Comparison of ENCODE assay signal across 7 cellular contexts in the genomic region with DNA sequence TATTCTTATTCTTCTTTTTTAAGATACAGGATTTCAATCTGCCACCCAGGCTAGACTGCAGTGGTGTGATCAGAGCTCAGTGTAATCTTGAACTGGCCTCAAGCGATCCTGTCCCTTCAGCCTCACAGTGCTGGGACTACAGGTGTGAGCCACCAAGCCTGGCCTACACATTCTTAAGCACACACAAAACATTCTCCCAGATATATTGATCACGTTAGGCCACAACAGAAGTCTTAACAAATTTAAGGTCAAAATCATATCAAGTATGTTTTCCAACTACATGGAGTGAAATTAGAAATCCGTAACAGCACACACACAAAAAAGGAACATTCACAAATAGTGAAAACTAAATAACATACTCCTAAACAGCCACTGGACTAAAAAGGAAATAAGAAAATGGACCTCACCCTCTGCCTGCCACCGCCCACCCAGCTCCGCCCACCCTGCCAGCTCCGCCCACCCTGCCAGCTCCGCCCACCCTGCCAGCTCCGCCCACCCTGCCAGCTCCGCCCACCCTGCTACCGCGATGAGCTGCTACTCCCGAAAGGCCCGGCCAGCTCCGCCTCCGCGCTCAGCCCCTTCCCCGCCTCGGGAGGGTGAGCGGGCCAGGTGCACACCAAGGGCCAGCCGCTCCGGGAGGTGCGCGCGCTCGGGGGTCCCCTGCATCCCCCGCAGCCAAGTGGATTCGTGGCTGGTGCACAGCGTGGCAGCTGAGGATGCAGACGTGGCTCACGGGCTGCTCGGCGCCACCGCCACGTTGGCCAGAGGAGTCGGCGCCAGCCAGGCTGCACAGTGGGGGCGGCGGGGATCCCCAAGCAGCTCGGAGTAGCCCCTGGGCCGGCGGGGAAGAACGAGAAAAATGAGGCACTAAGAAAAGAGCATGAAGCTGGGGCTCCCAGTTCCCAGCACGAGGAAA. TPM values are rescaled to one million over a fixed set of nuclear protein-coding genes. Genes with fewer than 3 reads are reported as not detected.
DNase-seq lines count a peak whose midpoint lies in the region; ATAC-seq, FAIRE-seq and TF ChIP-seq lines count a peak whose summit lies in the region.

No MANE protein-coding gene starts in this region.

- peak overlapping the region; percentile 0 for H3K27ac ChIP-seq in endothelial cell of umbilical vein (ENCODE audit: insufficient read depth, low read depth, low read length)

- no peak for TF ChIP-seq CTCF in endothelial cell of umbilical vein (IDR thresholded peaks at IDR 0.05; ENCODE audit: extremely low read depth in 1 of 2, insufficient read depth in 1 of 2, low read depth in 1 of 2, low read length in 2 of 2)

- intact Hi-C loops in endothelial cell of umbilical vein (cut with micrococcal nuclease), result loop anchor here (1.0 to 5.0 kb wide), 2 partner anchors 42 to 102 kb away; a partner anchor contains a TSS

- no peaks in the 10 kb centered on the region for H3K9me1 ChIP-seq in endothelial cell of umbilical vein (replicated peaks; ENCODE audit: control insufficient read depth, extremely low read depth, insufficient read depth, low read length)

- H4K20me1 ChIP-seq in endothelial cell of umbilical vein (replicated peaks; ENCODE audit: control insufficient read depth, extremely low read depth, insufficient read depth, low read length), result no peaks in the 10 kb centered on the region

- peak; percentile 42 for FAIRE-seq in endothelial cell of umbilical vein (lab: Jason Lieb, UNC)

- peak; percentile 68 for TF ChIP-seq POLR2A in endothelial cell of umbilical vein (IDR thresholded peaks at IDR 0.05; ENCODE audit: low read depth, low read length)

- H3K9ac ChIP-seq in endothelial cell of umbilical vein (replicated peaks; ENCODE audit: extremely low read depth, insufficient read depth, low read length), result peak overlapping the region; percentile 67

- no TSS peak for BruUV-seq in endothelial cell of umbilical vein (replicated peaks; lab: Mats Ljungman, UMichigan)

- peak overlapping the region; percentile 94 for H2AFZ ChIP-seq in endothelial cell of umbilical vein (ENCODE audit: low read depth, low read length)

- POLR2A ChIA-PET in endothelial cell of umbilical vein (lab: Charles Lee), result interaction anchor here (0.6 to 0.9 kb wide), 7 partner anchors 14 to 130 kb away, joined by 3 to 11 read pairs (median 3); a partner anchor contains a TSS

- ATAC-seq in GM18520 (IDR thresholded peaks at IDR 0.05; ENCODE audit: unreplicated experiment), result peak; percentile 77
- ATAC-seq in HG02885 (IDR thresholded peaks at IDR 0.05; ENCODE audit: poor library complexity, unreplicated experiment), result peak; percentile 82

- H3K36me3 ChIP-seq in endothelial cell of umbilical vein (ENCODE audit: control insufficient read depth in 2 of 2, extremely low read depth in 1 of 2, insufficient read depth in 2 of 2, low read length in 2 of 2), result no peaks in the 10 kb centered on the region

- peaks cover 2% of the 10 kb centered on the region for H3K4me1 ChIP-seq in endothelial cell of umbilical vein (ENCODE audit: control insufficient read depth, extremely low read depth, insufficient read depth, low read length)

- no peaks in the 10 kb centered on the region for H3K79me2 ChIP-seq in endothelial cell of umbilical vein (ENCODE audit: control insufficient read depth, insufficient read depth, low read length)

- H3K4me2 ChIP-seq in endothelial cell of umbilical vein (ENCODE audit: insufficient read depth, low read length), result peak overlapping the region; percentile 37

- CTCF ChIA-PET in endothelial cell of umbilical vein (lab: Charles Lee), result interaction anchor here (0.6 to 5.7 kb wide), 5 partner anchors 12 to 1375 kb away, joined by 3 to 42 read pairs (median 5); no protein-coding TSS in a partner anchor

- DNase-seq in NCI-H748 treated with DMSO at 0.1 percent for 48 hours (lab: John Stamatoyannopoulos, UW) (peak; percentile 40), endothelial cell of umbilical vein (ENCODE audit: low read depth, low spot score) (peak; percentile 80), mucosa of gallbladder (ENCODE audit: low spot score) (peak; percentile 82)
- DNase-seq in activated CD8-positive, alpha-beta memory T cell treated with anti-CD3 and anti-CD28 coated beads, Interleukin-2, amount 50 U/mL, for 48 hours, result peak; percentile 88
- DNase-seq in stimulated activated CD8-positive, alpha-beta memory T cell treated with anti-CD3 and anti-CD28 coated beads, Interleukin-2, amount 100 ng/mL, for 48 hours (ENCODE audit: low read depth in 2 of 2), result peak; percentile 61 to 68

- H3K9me3 ChIP-seq in endothelial cell of umbilical vein (replicated peaks; ENCODE audit: control insufficient read depth, insufficient read depth, low read length), result no peaks in the 10 kb centered on the region

- peaks cover 7 to 10% of the 10 kb centered on the region in 2 experiments for H3K27me3 ChIP-seq in endothelial cell of umbilical vein (ENCODE audit: control insufficient read depth in 2 of 2, insufficient read depth in 2 of 2, low read length in 2 of 2)

- peak overlapping the region; percentile 17 to 58 (median 51) for H3K4me3 ChIP-seq in endothelial cell of umbilical vein (replicated peaks in 1 of 3; ENCODE audit: insufficient read depth in 1 of 3, low read depth in 1 of 3, low read length in 3 of 3)

- dilution Hi-C loops in endothelial cell of umbilical vein (cut with MboI; ENCODE audit: extremely low pct_ligation_motif_present, low sequenced_read_pairs), result no loop called here

TF ChIP-seq in endothelial cell of umbilical vein, 7 proteins besides CTCF, POLR2A, EP300 and RAD21:
- TF ChIP-seq, protein P1, sequence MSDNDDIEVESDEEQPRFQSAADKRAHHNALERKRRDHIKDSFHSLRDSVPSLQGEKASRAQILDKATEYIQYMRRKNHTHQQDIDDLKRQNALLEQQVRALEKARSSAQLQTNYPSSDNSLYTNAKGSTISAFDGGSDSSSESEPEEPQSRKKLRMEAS (IDR thresholded peaks at IDR 0.05; ENCODE audit: insufficient read depth, insufficient read length), result no peak
- TF ChIP-seq FOS (IDR thresholded peaks at IDR 0.05; ENCODE audit: borderline replicate concordance, insufficient read depth, low read length) (no peak), EZH2 (IDR thresholded peaks at IDR 0.05; ENCODE audit: borderline replicate concordance, low read depth, low read length, severe bottlenecking) (no peak), GATA2 (IDR thresholded peaks at IDR 0.05; ENCODE audit: insufficient read depth, insufficient read length, low read depth, low read length) (no peak), MYC (IDR thresholded peaks at IDR 0.05; ENCODE audit: low read depth, low read length) (no peak), POLR2AphosphoS5 (IDR thresholded peaks at IDR 0.05; ENCODE audit: insufficient read depth, low read depth, low read length) (no peak), JUN (IDR thresholded peaks at IDR 0.05; ENCODE audit: borderline replicate concordance, insufficient read depth, insufficient read length, low read depth) (no peak)

RNA-seq across cellular contexts. Expression of a gene that starts 41.2 kb away (rescaled TPM):
- total RNA-seq in endothelial cell of umbilical vein, result 8.5 and 11.1 TPM in 2 replicates
- polyA plus RNA-seq in endothelial cell of umbilical vein, result 1.6 and 2.4 TPM in 2 replicates
- 3.5 and 3.8 TPM in 2 replicates for polyA plus RNA-seq in endothelial cell of umbilical vein (2011; cell fraction: cytosol; rRNA removed)
- polyA plus RNA-seq in endothelial cell of umbilical vein (2011; cell fraction: nucleus; rRNA removed), result 1.7 and 2.8 TPM in 2 replicates
- 8.7 and 10.6 TPM in 2 replicates for polyA plus RNA-seq in endothelial cell of umbilical vein (2012)
- 3.9 and 4.1 TPM in 2 replicates for polyA minus RNA-seq in endothelial cell of umbilical vein
- polyA minus RNA-seq in endothelial cell of umbilical vein (2011; cell fraction: cytosol; rRNA and poly(A)+ RNA removed), result 4.5 TPM
- 3.2 and 3.3 TPM in 2 replicates for polyA minus RNA-seq in endothelial cell of umbilical vein (2011; cell fraction: nucleus; rRNA and poly(A)+ RNA removed)
- total RNA-seq in mucosa of gallbladder, result 8.3 TPM

RNA-seq across cellular contexts. Expression of a gene that starts 41.6 kb away (rescaled TPM):
- total RNA-seq in endothelial cell of umbilical vein (not detected in 2 replicates), mucosa of gallbladder (1.2 TPM)
- polyA plus RNA-seq in endothelial cell of umbilical vein, result 0.02 TPM in 1 of 2 replicates, not detected in the other
- polyA plus RNA-seq in endothelial cell of umbilical vein (2011; cell fraction: cytosol; rRNA removed), result 0.01 TPM in 1 of 2 replicates, not detected in the other
- 0.07 and 0.10 TPM in 2 replicates for polyA plus RNA-seq in endothelial cell of umbilical vein (2011; cell fraction: nucleus; rRNA removed)
- not detected in 2 replicates for polyA plus RNA-seq in endothelial cell of umbilical vein (2012)
- 0.53 TPM in 1 of 2 replicates, not detected in the other for polyA minus RNA-seq in endothelial cell of umbilical vein
- polyA minus RNA-seq in endothelial cell of umbilical vein (2011; cell fraction: cytosol; rRNA and poly(A)+ RNA removed), result 2.2 TPM
- 0.53 TPM in 1 of 2 replicates, not detected in the other for polyA minus RNA-seq in endothelial cell of umbilical vein (2011; cell fraction: nucleus; rRNA and poly(A)+ RNA removed)

Comparison
In these comparisons a context has a peak if more than half of its experiments do, and no peak if none do; other contexts are left out.
1. Peak in every context shown above with its lines: DNase-seq, ATAC-seq, H3K4me3 ChIP-seq and H3K27ac ChIP-seq.